27 cellular contexts compared by ENCODE assay signal in the genomic region with DNA sequence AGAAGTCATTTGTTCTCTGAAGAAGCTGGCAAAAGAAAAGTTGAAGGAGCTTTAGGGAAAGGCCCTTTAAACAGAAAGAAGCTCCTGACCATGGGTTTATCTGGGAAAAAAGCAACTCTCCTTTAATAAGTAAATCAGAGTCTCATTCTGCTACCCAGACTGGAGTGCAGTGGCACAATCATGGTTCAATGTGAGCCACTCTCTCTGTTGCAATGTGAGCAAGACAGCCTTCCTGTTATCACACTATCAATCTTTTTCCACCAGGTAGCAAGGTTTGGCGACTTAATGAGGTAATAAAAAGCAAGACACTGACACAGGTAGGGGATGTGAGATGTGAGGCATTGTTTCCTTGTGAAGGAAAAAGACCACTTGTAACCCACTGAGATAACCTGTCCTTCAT.
DNase-seq lines count a peak whose midpoint lies in the region; ATAC-seq and TF ChIP-seq lines count a peak whose summit lies in the region.
"Had no signal": no experiment of that assay in that cellular context is flagged by ENCODE, and none has a peak within 500 bp of the region (broad histone marks: within the 10 kb centered on the region; RNA-seq: fewer than 3 reads in every experiment).

No MANE protein-coding gene starts in this region.

- H3K9me3 ChIP-seq in breast epithelium (no peaks in the 10 kb centered on the region), mammary epithelial cell (replicated peaks; ENCODE audit: insufficient read depth, low read length) (no peaks in the 10 kb centered on the region), fibroblast of lung (ENCODE audit: control insufficient read depth, insufficient read depth, low read depth, low read length) (no peaks in the 10 kb centered on the region), prostate gland (no peaks in the 10 kb centered on the region), vagina (no peaks in the 10 kb centered on the region)
- H3K9me3 ChIP-seq: SJSA1, upper lobe of right lung had no signal

- no peaks in the 10 kb centered on the region for H3K9me3 Mint-ChIP-seq in T-helper 2 cell treated with Interferon-gamma antibody and Interleukin-4, amounts not matched to agents 5 μg/mL and 100 μg/mL, for 36 hours
- H3K9me3 Mint-ChIP-seq: activated T-helper 1 cell treated with anti-CD3 and anti-CD28 coated beads, Interleukin-12 subunit alpha, Interleukin-12 subunit beta, Interleukin-2, Interleukin-4 antibody, amounts not matched to agents 30 ng/mL and 10 ng/mL and 1 ng/mL, durations not matched to agents 14 hours and 24 hours and 36 hours; neural progenitor cell had no signal

- TF ChIP-seq POLR2A in breast epithelium (IDR thresholded peaks at IDR 0.05) (no peak), prostate gland (IDR thresholded peaks at IDR 0.05) (no peak), vagina (IDR thresholded peaks at IDR 0.05) (no peak)

- dilution Hi-C loops in mammary epithelial cell (cut with HindIII; ENCODE audit: low sequenced_read_pairs): no loop called here

- H3K4me3 ChIP-seq in breast epithelium (no peak overlapping the region), mammary epithelial cell (replicated peaks in 1 of 3; ENCODE audit: insufficient read depth in 1 of 3, low read depth in 2 of 3, low read length in 3 of 3) (no peak overlapping the region), fibroblast of lung (replicated peaks in 1 of 4; ENCODE audit: control extremely low read depth in 1 of 4, insufficient read depth in 1 of 4, low read depth in 3 of 4, low read length in 4 of 4) (no peak overlapping the region), prostate gland (no peak overlapping the region), vagina (no peak overlapping the region)
- H3K4me3 ChIP-seq: cardiac muscle cell, neural progenitor cell, SJSA1, upper lobe of right lung had no signal

- H3K4me2 ChIP-seq in mammary epithelial cell (ENCODE audit: insufficient read depth, low read depth, low read length): no peak overlapping the region
- no peak overlapping the region for H3K4me2 ChIP-seq in fibroblast of lung (ENCODE audit: extremely low read depth, insufficient read depth, low read length)
- H3K4me2 ChIP-seq: neural progenitor cell had no signal

- no TSS peak for BruUV-seq in mammary epithelial cell (replicated peaks; lab: Mats Ljungman, UMichigan)

- peak overlapping the region; percentile 27 to 32 for H3K27ac ChIP-seq in breast epithelium
- no peak overlapping the region for H3K27ac ChIP-seq in mammary epithelial cell (ENCODE audit: insufficient read depth, low read depth, low read length)
- H3K27ac ChIP-seq in fibroblast of lung (ENCODE audit: insufficient read depth, low read length): no peak overlapping the region
- peak overlapping the region; percentile 60 to 65 for H3K27ac ChIP-seq in prostate gland
- peak overlapping the region; percentile 52 for H3K27ac ChIP-seq in vagina
- H3K27ac ChIP-seq: 22Rv1, C4-2B, cardiac muscle cell, neural progenitor cell, SJSA1, upper lobe of right lung had no signal

- CTCF ChIA-PET in mammary epithelial cell (lab: Charles Lee; ENCODE audit: low non-redundant PET): no interaction called here

- H3K36me3 Mint-ChIP-seq in T-helper 2 cell treated with Interferon-gamma antibody and Interleukin-4, amounts not matched to agents 5 μg/mL and 100 μg/mL, for 36 hours (ENCODE audit: low read depth): no peaks in the 10 kb centered on the region
- H3K36me3 Mint-ChIP-seq: neural progenitor cell had no signal

- H2AFZ ChIP-seq in mammary epithelial cell (ENCODE audit: low read depth, low read length) (no peak overlapping the region), fibroblast of lung (ENCODE audit: low read length) (peak overlapping the region; percentile 28)
- H2AFZ ChIP-seq: neural progenitor cell had no signal

- H3K36me3 ChIP-seq in breast epithelium (no peaks in the 10 kb centered on the region), mammary epithelial cell (ENCODE audit: insufficient read depth, low read length) (no peaks in the 10 kb centered on the region), fibroblast of lung (ENCODE audit: control insufficient read depth, insufficient read depth, low read length) (no peaks in the 10 kb centered on the region), prostate gland (no peaks in the 10 kb centered on the region), vagina (no peaks in the 10 kb centered on the region)
- H3K36me3 ChIP-seq: cardiac muscle cell, neural progenitor cell, SJSA1, upper lobe of right lung had no signal

- in situ Hi-C loops in mammary epithelial cell (cut with MboI; ENCODE audit: low sequenced_read_pairs in 2 of 2): no loop called here

- no peaks in the 10 kb centered on the region for H3K4me1 ChIP-seq in breast epithelium
- no peaks in the 10 kb centered on the region for H3K4me1 ChIP-seq in mammary epithelial cell (ENCODE audit: insufficient read depth, low read length)
- H3K4me1 ChIP-seq in fibroblast of lung (ENCODE audit: control insufficient read depth, extremely low read depth, insufficient read depth, low read length): peaks cover 1% of the 10 kb centered on the region
- H3K4me1 ChIP-seq in prostate gland (replicated peaks): no peaks in the 10 kb centered on the region
- peaks cover 12% of the 10 kb centered on the region for H3K4me1 ChIP-seq in vagina
- H3K4me1 ChIP-seq: neural progenitor cell, SJSA1, upper lobe of right lung had no signal

- no peaks in the 10 kb centered on the region for H4K20me1 ChIP-seq in mammary epithelial cell (ENCODE audit: insufficient read depth, low read length)
- H4K20me1 ChIP-seq in fibroblast of lung (ENCODE audit: control insufficient read depth, extremely low read depth, insufficient read depth, low read length): no peaks in the 10 kb centered on the region

- intact Hi-C loops in breast epithelium (cut with DNase I; ENCODE audit: low total_unique reads) (no loop called here), mammary epithelial cell (cut with micrococcal nuclease) (no loop called here), prostate gland (cut with DNase I) (no loop called here), vagina (cut with DNase I) (no loop called here)

- no peaks in the 10 kb centered on the region for H3K27me3 ChIP-seq in breast epithelium
- no peaks in the 10 kb centered on the region for H3K27me3 ChIP-seq in mammary epithelial cell (ENCODE audit: insufficient read depth, low read length)
- H3K27me3 ChIP-seq in fibroblast of lung (ENCODE audit: control insufficient read depth, insufficient read depth, low read length): no peaks in the 10 kb centered on the region
- no peaks in the 10 kb centered on the region for H3K27me3 ChIP-seq in prostate gland (replicated peaks; ENCODE audit: insufficient read depth)
- no peaks in the 10 kb centered on the region for H3K27me3 ChIP-seq in vagina
- H3K27me3 ChIP-seq: cardiac muscle cell, neural progenitor cell, SJSA1, upper lobe of right lung had no signal

- H3K4me3 Mint-ChIP-seq in T-helper 2 cell treated with Interferon-gamma antibody and Interleukin-4, amounts not matched to agents 5 μg/mL and 100 μg/mL, for 36 hours: no peak overlapping the region
- H3K4me3 Mint-ChIP-seq: activated T-helper 1 cell treated with anti-CD3 and anti-CD28 coated beads, Interleukin-12 subunit alpha, Interleukin-12 subunit beta, Interleukin-2, Interleukin-4 antibody, amounts not matched to agents 30 ng/mL and 10 ng/mL and 1 ng/mL, durations not matched to agents 14 hours and 24 hours and 36 hours; neural progenitor cell had no signal

- H3K27me3 Mint-ChIP-seq in T-helper 2 cell treated with Interferon-gamma antibody and Interleukin-4, amounts not matched to agents 5 μg/mL and 100 μg/mL, for 36 hours (ENCODE audit: low read depth): peaks cover 3% of the 10 kb centered on the region

- no peaks in the 10 kb centered on the region for H3K79me2 ChIP-seq in mammary epithelial cell (ENCODE audit: insufficient read depth, low read length)
- H3K79me2 ChIP-seq in fibroblast of lung (ENCODE audit: control insufficient read depth, insufficient read depth, low read length): no peaks in the 10 kb centered on the region

- H3K9ac ChIP-seq in mammary epithelial cell (ENCODE audit: insufficient read depth, low read length) (no peak overlapping the region), fibroblast of lung (ENCODE audit: insufficient read depth, low read length) (no peak overlapping the region)
- H3K9ac ChIP-seq: neural progenitor cell had no signal

- WGBS in mammary epithelial cell (ENCODE audit: low coverage, missing lambda C conversion rate): 42% methylated on average over 1 of the region's 1 CpG
- 10% methylated on average over 1 of the region's 1 CpG for WGBS in prostate gland

- DNase-seq in breast epithelium (ENCODE audit: low spot score in 2 of 2) (no peak), mammary epithelial cell (no peak), fibroblast of lung (ENCODE audit: low read depth in 2 of 2) (no peak), prostate gland (ENCODE audit: low spot score) (no peak), vagina (ENCODE audit: extremely low spot score in 2 of 2) (no peak)
- no peak for DNase-seq in T-helper 2 cell treated with Interferon-gamma antibody and Interleukin-4, amounts not matched to agents 5 μg/mL and 100 μg/mL, for 36 hours (ENCODE audit: low spot score)
- no peak for DNase-seq in stimulated activated CD4-positive, alpha-beta T cell treated with anti-CD3 and anti-CD28 coated beads, Interleukin-4, amount 100 ng/mL, for 24 hours
- DNase-seq: activated CD4-positive, alpha-beta T cell treated with anti-CD3 and anti-CD28 coated beads, Interleukin-2, amount 50 U/mL, for 48 hours; activated CD8-positive, alpha-beta memory T cell treated with anti-CD3 and anti-CD28 coated beads, Interleukin-2, amount 50 U/mL, for 4 hours; activated naive CD4-positive, alpha-beta T cell treated with anti-CD3 and anti-CD28 coated beads, Interleukin-2, amount 50 U/mL, for 16 hours; amygdala; DMS79 treated with DMSO at 0.1 percent for 48 hours; KG1; NCI-H146; NCI-H2107; NCI-H748 treated with DMSO at 0.1 percent for 48 hours; stimulated activated CD4-positive, alpha-beta T cell treated with anti-CD3 and anti-CD28 coated beads, Interleukin-1b, Interleukin-23, amount 100 ng/mL, for 48 hours; T-helper 1 cell; upper lobe of right lung had no signal

- ATAC-seq in GM21447 (IDR thresholded peaks at IDR 0.05; ENCODE audit: unreplicated experiment): no peak
- ATAC-seq: activated CD4-positive, CD25-positive, alpha-beta regulatory T cell treated with anti-CD3 and anti-CD28 coated beads, Interleukin-2, amount 50 U/mL, for 24 hours; upper lobe of right lung had no signal

- TF ChIP-seq CTCF in breast epithelium (IDR thresholded peaks at IDR 0.05) (no peak), mammary epithelial cell (conservative IDR thresholded peaks at IDR 0.05 in 1 of 2, IDR thresholded peaks at IDR 0.05 in 1 of 2; ENCODE audit: extremely low read depth in 1 of 2, insufficient read depth in 1 of 2, low read depth in 1 of 2, low read length in 2 of 2) (no peak), fibroblast of lung (conservative IDR thresholded peaks at IDR 0.05 in 1 of 2, IDR thresholded peaks at IDR 0.05 in 1 of 2; ENCODE audit: low read depth in 1 of 2, low read length in 2 of 2) (no peak), prostate gland (IDR thresholded peaks at IDR 0.05) (no peak), vagina (IDR thresholded peaks at IDR 0.05) (no peak)

- no peaks in the 10 kb centered on the region for H3K4me1 Mint-ChIP-seq in T-helper 2 cell treated with Interferon-gamma antibody and Interleukin-4, amounts not matched to agents 5 μg/mL and 100 μg/mL, for 36 hours (ENCODE audit: low read depth)
- H3K4me1 Mint-ChIP-seq: neural progenitor cell had no signal

- no peak overlapping the region for H3K27ac Mint-ChIP-seq in T-helper 2 cell treated with Interferon-gamma antibody and Interleukin-4, amounts not matched to agents 5 μg/mL and 100 μg/mL, for 36 hours
- H3K27ac Mint-ChIP-seq: activated T-helper 1 cell treated with anti-CD3 and anti-CD28 coated beads, Interleukin-12 subunit alpha, Interleukin-12 subunit beta, Interleukin-2, Interleukin-4 antibody, amounts not matched to agents 30 ng/mL and 10 ng/mL and 1 ng/mL, durations not matched to agents 14 hours and 24 hours and 36 hours; neural progenitor cell had no signal

Comparison
In these comparisons a context has a peak if more than half of its experiments do, and no peak if none do; other contexts are left out.
1. H3K27ac ChIP-seq: peak in breast epithelium (2 of 2), prostate gland (2 of 2) and vagina (single experiment); none in mammary epithelial cell (single experiment) and fibroblast of lung (single experiment).